In genomic region chr5:30401479-30402058, GRCh38 we compare ENCODE assay signal across 9 cellular contexts.
A peak's percentile ranks its signal among the peaks of the same experiment; 100 is the strongest.
DNase-seq lines count a peak whose midpoint lies in the region; ATAC-seq, FAIRE-seq and TF ChIP-seq lines count a peak whose summit lies in the region.
"Had no signal": no experiment of that assay in that cellular context is flagged by ENCODE, and none has a peak within 500 bp of the region (broad histone marks: within the 10 kb centered on the region; RNA-seq: fewer than 3 reads in every experiment).

No MANE protein-coding gene starts in this region.

- H2AK5ac ChIP-seq in H1 (ENCODE audit: low read depth, low read length) = no peak overlapping the region

- no peak overlapping the region for H2BK20ac ChIP-seq in H1 (ENCODE audit: low read length)

- H4K5ac ChIP-seq in H1 (ENCODE audit: insufficient read length, low read depth, low read length) = no peak overlapping the region

- H3K14ac ChIP-seq in H1 (ENCODE audit: insufficient read length) = no peak overlapping the region

- H2BK15ac ChIP-seq in H1 (ENCODE audit: low read length) = no peak overlapping the region

- H3K4me1 Mint-ChIP-seq in osteocyte (ENCODE audit: unreplicated experiment) = peaks cover 30% of the 10 kb centered on the region

- DNase-seq in NK-92 treated with Interleukin-12 subunit alpha and Interleukin-12 subunit beta, amount 100 ng/mL, for 24 hours (lab: John Stamatoyannopoulos, UW) = peak; percentile 1
- DNase-seq in NK-92 (lab: John Stamatoyannopoulos, UW; ENCODE audit: unreplicated experiment) (no peak), NCI-H748 treated with DMSO at 0.1 percent for 48 hours (lab: John Stamatoyannopoulos, UW) (peak; percentile 79), H1 (ENCODE audit: low read depth in 1 of 2, low spot score in 2 of 2) (peak in 1 of 2 experiments; percentile 57), osteocyte (ENCODE audit: extremely low spot score, unreplicated experiment) (no peak), T-helper 2 cell (no peak)
- DNase-seq in central memory CD4-positive, alpha-beta T cell = no peak

- TF ChIP-seq EP300 in H1 (IDR thresholded peaks at IDR 0.05; ENCODE audit: borderline replicate concordance in 1 of 2, low read depth in 2 of 2, low read length in 2 of 2) = no peak

- no peaks in the 10 kb centered on the region for H3K79me1 ChIP-seq in H1 (ENCODE audit: low read depth, low read length)

- H3K27me3 ChIP-seq in H1 (replicated peaks in 1 of 4; ENCODE audit: control insufficient read depth in 3 of 4, extremely low read depth in 1 of 4, insufficient read depth in 3 of 4, low read length in 3 of 4) = peaks cover 0 to 1% (median 0%) of the 10 kb centered on the region in 4 experiments; a peak in 1 of 7 replicates
- H3K27me3 ChIP-seq: BLaER1 had no signal

- POLR2A ChIA-PET in H1 (lab: Charles Lee; ENCODE audit: partially characterized antibody) = no interaction called here

- no peak for TF ChIP-seq POLR2A in H1 (IDR thresholded peaks at IDR 0.05; ENCODE audit: control extremely low read depth in 1 of 2, low read depth in 2 of 2, low read length in 2 of 2)

- peaks cover 7% of the 10 kb centered on the region for H3K9me3 Mint-ChIP-seq in osteocyte (ENCODE audit: unreplicated experiment)

- H3K4me3 ChIP-seq in H1 (ENCODE audit: extremely low read depth in 1 of 4, insufficient read depth in 2 of 4, low read depth in 3 of 4, low read length in 4 of 4) = no peak overlapping the region
- H3K4me3 ChIP-seq: BLaER1 had no signal

- TF ChIP-seq RAD21 in H1 (IDR thresholded peaks at IDR 0.05 in 1 of 2, conservative IDR thresholded peaks at IDR 0.05 in 1 of 2; ENCODE audit: low read depth in 2 of 2, low read length in 2 of 2) = peak; percentile 78 to 85

- no peak overlapping the region for H2BK5ac ChIP-seq in H1 (ENCODE audit: low read depth, low read length)

- no peak overlapping the region for H2BK12ac ChIP-seq in H1 (ENCODE audit: low read depth, low read length)

- no peak for ATAC-seq in HG03095 (IDR thresholded peaks at IDR 0.05; ENCODE audit: unreplicated experiment)

- no peaks in the 10 kb centered on the region for H3K36me3 ChIP-seq in H1 (ENCODE audit: control insufficient read depth in 2 of 4, insufficient read depth in 4 of 4, low read length in 3 of 4)
- H3K36me3 ChIP-seq: BLaER1 had no signal

- H3K9ac ChIP-seq in H1 (replicated peaks in 1 of 4; ENCODE audit: extremely low read depth in 1 of 4, low read depth in 3 of 4, low read length in 3 of 4) = no peak overlapping the region
- H3K9ac ChIP-seq: BLaER1 had no signal

- H3K27ac ChIP-seq in H1 (ENCODE audit: low read depth, low read length) = no peak overlapping the region
- H3K27ac ChIP-seq: BLaER1 had no signal

- no peak overlapping the region for H3K27ac Mint-ChIP-seq in osteocyte (ENCODE audit: unreplicated experiment)

- H4K20me1 ChIP-seq in H1 (replicated peaks in 1 of 2; ENCODE audit: control insufficient read depth in 1 of 2, insufficient read depth in 2 of 2, low read length in 2 of 2) = no peaks in the 10 kb centered on the region
- H4K20me1 ChIP-seq: BLaER1 had no signal

- H3K23me2 ChIP-seq in H1 (ENCODE audit: low read depth, low read length) = no peaks in the 10 kb centered on the region

- H3K9me3 ChIP-seq in H1 (ENCODE audit: insufficient read depth in 2 of 2, low read depth in 1 of 2, low read length in 1 of 2) = no peaks in the 10 kb centered on the region; a peak in 1 of 4 replicates
- H3K9me3 ChIP-seq: BLaER1 had no signal

- H3K79me2 ChIP-seq in H1 (ENCODE audit: control insufficient read depth in 1 of 2, insufficient read depth in 2 of 2, low read length in 2 of 2) = no peaks in the 10 kb centered on the region

- H3K56ac ChIP-seq in H1 (replicated peaks; ENCODE audit: insufficient read length, low read depth, low read length) = no peak overlapping the region

- 56% methylated on average over 3 of the region's 3 CpGs; no CpG with 5 or more reads in 1 of the 2 experiments for WGBS in H1 (ENCODE audit: extremely low coverage in 1 of 2, insufficient coverage in 1 of 2, insufficient read length in 1 of 2, insufficient replicate concordance in 2 of 2, low coverage in 1 of 2, low lambda C conversion rate in 2 of 2, missing lambda C conversion rate in 1 of 2), 2 experiments

- no peaks in the 10 kb centered on the region for H3K4me1 ChIP-seq in H1 (replicated peaks in 1 of 4; ENCODE audit: control insufficient read depth in 3 of 4, insufficient read depth in 4 of 4, low read length in 3 of 4)
- H3K4me1 ChIP-seq: BLaER1 had no signal

- CTCF ChIA-PET in H1 (lab: Charles Lee; ENCODE audit: partially characterized antibody) = interaction anchor here (0.6 to 2.4 kb wide), 18 partner anchors 9 to 858 kb away, joined by 3 to 12 read pairs (median 3); no protein-coding TSS in a partner anchor

- no peak overlapping the region for H2BK120ac ChIP-seq in H1 (replicated peaks; ENCODE audit: low read depth, low read length)

- peak; percentile 83 for FAIRE-seq in H1 (lab: Jason Lieb, UNC)

- no peak overlapping the region for H2AFZ ChIP-seq in H1 (ENCODE audit: low read length)

- H3K4me2 ChIP-seq in H1 (ENCODE audit: insufficient read depth in 1 of 2, low read depth in 2 of 2, low read length in 2 of 2) = no peak overlapping the region
- H3K4me2 ChIP-seq: BLaER1 had no signal

- no peak overlapping the region for H3K18ac ChIP-seq in H1 (ENCODE audit: extremely low read depth, low read length)

- peaks cover 8% of the 10 kb centered on the region for H3K36me3 Mint-ChIP-seq in osteocyte (ENCODE audit: unreplicated experiment)

- TF ChIP-seq CTCF in H1 (IDR thresholded peaks at IDR 0.05; ENCODE audit: control extremely low read depth in 1 of 3, insufficient read depth in 1 of 3, low read depth in 1 of 3, low read length in 3 of 3) (peak in 2 of 3 experiments; percentile 51 to 69; a peak in 2 of 4 replicates), osteocyte (IDR thresholded peaks at IDR 0.05) (peak; percentile 77)

- no peak overlapping the region for H3K4me3 Mint-ChIP-seq in osteocyte (ENCODE audit: unreplicated experiment)

- no peak overlapping the region for H3K23ac ChIP-seq in H1 (ENCODE audit: insufficient read length)

- H3K27me3 Mint-ChIP-seq in osteocyte (ENCODE audit: unreplicated experiment) = no peaks in the 10 kb centered on the region

- no peak overlapping the region for H4K8ac ChIP-seq in H1 (ENCODE audit: extremely low read depth, insufficient read depth, low read length)

- H3K4ac ChIP-seq in H1 (replicated peaks; ENCODE audit: insufficient read length, low read depth, low read length) = no peak overlapping the region

- no peak overlapping the region for H4K91ac ChIP-seq in H1 (replicated peaks; ENCODE audit: insufficient read length, low read length)

TF ChIP-seq in H1, 55 proteins besides CTCF, POLR2A, EP300 and RAD21:
- TF ChIP-seq E2F6 (IDR thresholded peaks at IDR 0.05) (no peak), BCL11A (IDR thresholded peaks at IDR 0.05; ENCODE audit: low read depth in 2 of 2, low read length in 2 of 2) (no peak), RXRA (IDR thresholded peaks at IDR 0.05; ENCODE audit: insufficient read depth, low read depth, low read length) (no peak), POU5F1 (IDR thresholded peaks at IDR 0.05; ENCODE audit: low read depth, low read length) (no peak), YY1 (IDR thresholded peaks at IDR 0.05; ENCODE audit: low read depth, low read length) (no peak), NRF1 (IDR thresholded peaks at IDR 0.05; ENCODE audit: low read depth, low read length) (no peak), SUZ12 (IDR thresholded peaks at IDR 0.05; ENCODE audit: low read length) (no peak)
TF ChIP-seq in H1: peak in this region for 0.

Comparison
In these comparisons a context has a peak if more than half of its experiments do, and no peak if none do; other contexts are left out.
1. DNase-seq: peak in NK-92 treated with Interleukin-12 subunit alpha and Interleukin-12 subunit beta, amount 100 ng/mL, for 24 hours (single experiment) and NCI-H748 treated with DMSO at 0.1 percent for 48 hours (single experiment); none in NK-92 (single experiment), osteocyte (single experiment), T-helper 2 cell (0 of 5) and central memory CD4-positive, alpha-beta T cell (single experiment).